In genomic region chr2:180507028-180507427, GRCh38 we compare ENCODE assay signal across 17 cellular contexts.
DNase-seq lines count a peak whose midpoint lies in the region; ATAC-seq, FAIRE-seq and TF ChIP-seq lines count a peak whose summit lies in the region.
"Had no signal": no experiment of that assay in that cellular context is flagged by ENCODE, and none has a peak within 500 bp of the region (broad histone marks: within the 10 kb centered on the region; RNA-seq: fewer than 3 reads in every experiment).

No MANE protein-coding gene starts in this region.

- no peak overlapping the region for H3K9ac ChIP-seq in PC-3 (ENCODE audit: low read length)
- H3K9ac ChIP-seq: KMS-11 had no signal

- no peak overlapping the region for H2AFZ ChIP-seq in PC-3 (ENCODE audit: low read length)

- no peak overlapping the region for H3K4me3 ChIP-seq in PC-3 (ENCODE audit: low read length)
- H3K4me3 ChIP-seq in bronchial epithelial cell (ENCODE audit: low read depth, low read length), result no peak overlapping the region
- H3K4me3 ChIP-seq: A549 had no signal

- FAIRE-seq in bronchial epithelial cell (lab: Jason Lieb, UNC), result no peak
- peak; percentile 89 for FAIRE-seq in frontal cortex (lab: Jason Lieb, UNC)
- FAIRE-seq: A549 had no signal

- DNase-seq in ELR (ENCODE audit: low read depth), result peak; percentile 60
- DNase-seq in PC-3, result peak; percentile 85
- peak; percentile 81 for DNase-seq in bronchial epithelial cell (ENCODE audit: low read depth)
- no peak for DNase-seq in frontal cortex (ENCODE audit: low spot score in 2 of 2)
- DNase-seq in GM10248 (ENCODE audit: extremely low spot score), result no peak
- DNase-seq in inferior parietal cortex (ENCODE audit: extremely low spot score), result no peak
- DNase-seq in UCSD-AML1 (lab: John Stamatoyannopoulos, UW; ENCODE audit: unreplicated experiment), result no peak
- DNase-seq: DMS79 treated with DMSO at 0.1 percent for 48 hours, GF-D8, GOT3, NCI-H1417, NCI-H2029, NCI-H510A had no signal

- H3F3A ChIP-seq in PC-3 (ENCODE audit: low read length, unreplicated experiment), result no peaks in the 10 kb centered on the region

- H3K9me2 ChIP-seq in PC-3 (replicated peaks; ENCODE audit: low read length), result no peaks in the 10 kb centered on the region

- BruUV-seq in PC-3 (replicated peaks; lab: Mats Ljungman, UMichigan), result no TSS peak

- ATAC-seq in PC-3 (peak; percentile 99), GM18520 (IDR thresholded peaks at IDR 0.05; ENCODE audit: unreplicated experiment) (no peak)
- ATAC-seq: A549 had no signal

- intact Hi-C loops in PC-3 (cut with micrococcal nuclease), result loop anchor here (5.0 kb wide), 1 partner anchor 250 kb away; no protein-coding TSS in a partner anchor

- POLR2A ChIA-PET in PC-3 (lab: Charles Lee; ENCODE audit: unreplicated experiment), result no interaction called here
- POLR2A ChIA-PET in GM10248 (lab: Yijun Ruan, JAX), result no interaction called here

- CTCF ChIA-PET in PC-3 (lab: Charles Lee), result interaction anchor here (0.6 kb wide), 2 partner anchors 27 to 473 kb away, joined by 3 to 4 read pairs; partner anchors contain the start of gene UBE2E3
- CTCF ChIA-PET in GM10248 (lab: Yijun Ruan, JAX), result interaction anchor here (1.3 kb wide), 1 partner anchor 13 kb away, joined by 4 read pairs; no protein-coding TSS in a partner anchor

- no peak overlapping the region for H3K4me2 ChIP-seq in PC-3 (ENCODE audit: low read length)
- H3K4me2 ChIP-seq: A549, KMS-11 had no signal

- TF ChIP-seq CTCF in PC-3 (conservative IDR thresholded peaks at IDR 0.05; ENCODE audit: low read depth, low read length) (no peak), bronchial epithelial cell (IDR thresholded peaks at IDR 0.05; ENCODE audit: insufficient read depth, low read length, severe bottlenecking) (no peak), GM10248 (IDR thresholded peaks at IDR 0.05; ENCODE audit: control extremely low read depth, extremely low read depth, low read depth, missing control alignments) (no peak)

- H3K36me3 ChIP-seq in PC-3 (ENCODE audit: low read depth, low read length), result no peaks in the 10 kb centered on the region
- no peaks in the 10 kb centered on the region for H3K36me3 ChIP-seq in bronchial epithelial cell (ENCODE audit: control insufficient read depth, insufficient read depth, low read length)

- H3K9me3 ChIP-seq in PC-3 (ENCODE audit: low read length), result no peaks in the 10 kb centered on the region
- H3K9me3 ChIP-seq: A549 had no signal

- H3K27ac ChIP-seq in PC-3 (ENCODE audit: low read length), result no peak overlapping the region
- H3K27ac ChIP-seq: A549, C4-2B, KMS-11 had no signal

- H3K79me2 ChIP-seq in PC-3 (ENCODE audit: low read length), result no peaks in the 10 kb centered on the region

- peaks cover 19% of the 10 kb centered on the region for H3K4me1 ChIP-seq in PC-3 (ENCODE audit: insufficient read depth, low read length)
- H3K4me1 ChIP-seq: A549 had no signal

- H4K20me1 ChIP-seq in PC-3 (ENCODE audit: low read length), result no peaks in the 10 kb centered on the region

- no peaks in the 10 kb centered on the region for H3K27me3 ChIP-seq in PC-3 (ENCODE audit: low read length)
- H3K27me3 ChIP-seq in bronchial epithelial cell (ENCODE audit: control insufficient read depth, insufficient read depth, low read length), result no peaks in the 10 kb centered on the region

Comparison
In these comparisons a context has a peak if more than half of its experiments do, and no peak if none do; other contexts are left out.
1. DNase-seq: peak in ELR (single experiment), PC-3 (single experiment) and bronchial epithelial cell (single experiment); none in frontal cortex (0 of 2), GM10248 (single experiment), inferior parietal cortex (single experiment) and UCSD-AML1 (single experiment).